8 cellular contexts compared by ENCODE assay signal in genomic region chr17:77957869-77958715, GRCh38.
A peak's percentile ranks its signal among the peaks of the same experiment; 100 is the strongest.
DNase-seq lines count a peak whose midpoint lies in the region; ATAC-seq lines count a peak whose summit lies in the region.

Gene TNRC6C, plus strand, starts transcription at chr17:77958703. Its CDS starts 45,504 bp downstream, at chr17:78004207.

- H4K20me1 ChIP-seq in BLaER1, result peaks cover 43% of the 10 kb centered on the region

- peak; percentile 97 for DNase-seq in GM19240 (ENCODE audit: insufficient read length, low spot score)
- peak; percentile 98 for DNase-seq in NCI-H526 treated with DMSO at 0.1 percent for 48 hours (lab: John Stamatoyannopoulos, UW)
- peak; percentile 100 for DNase-seq in activated CD4-positive, alpha-beta T cell treated with anti-CD3 and anti-CD28 coated beads, Interleukin-2, amount 50 U/mL, for 1 hour
- peak; percentile 92 for DNase-seq in cortex of kidney (lab: John Stamatoyannopoulos, UW)
- DNase-seq in left kidney (ENCODE audit: low read depth, low spot score), result peak; percentile 100
- peak; percentile 100 for DNase-seq in stimulated activated CD4-positive, alpha-beta T cell treated with anti-CD3 and anti-CD28 coated beads, Interleukin-1b, Interleukin-23, amount 100 ng/mL, for 48 hours

- H3K9me3 ChIP-seq in BLaER1, result no peaks in the 10 kb centered on the region

- peak within 1 kb of the TSS; percentile 92 for H3K9ac ChIP-seq in BLaER1

- H3K36me3 ChIP-seq in BLaER1, result no peaks in the 10 kb centered on the region

- ATAC-seq in HG03460 (IDR thresholded peaks at IDR 0.05; ENCODE audit: unreplicated experiment), result peak; percentile 83

- peaks cover 46% of the 10 kb centered on the region for H3K27me3 ChIP-seq in BLaER1

- H3K4me3 ChIP-seq in BLaER1, result peak within 1 kb of the TSS; percentile 91

- peaks cover 34% of the 10 kb centered on the region for H3K4me1 ChIP-seq in BLaER1

- peak within 1 kb of the TSS; percentile 95 for H3K4me2 ChIP-seq in BLaER1

- peak within 1 kb of the TSS; percentile 93 for H3K27ac ChIP-seq in BLaER1

Comparison
In these comparisons a context has a peak if more than half of its experiments do, and no peak if none do; other contexts are left out.
1. Peak in every context shown above with its lines: DNase-seq, ATAC-seq, H3K4me3 ChIP-seq and H3K27ac ChIP-seq.